In genomic region chr9:76302947-76303550, GRCh38 we compare ENCODE assay signal across 8 cellular contexts.
A peak's percentile ranks its signal among the peaks of the same experiment; 100 is the strongest.
DNase-seq lines count a peak whose midpoint lies in the region; ATAC-seq, FAIRE-seq and TF ChIP-seq lines count a peak whose summit lies in the region.

No MANE protein-coding gene starts in this region.

- H3K4me3 ChIP-seq in astrocyte of the spinal cord (ENCODE audit: low read depth, low read length), result no peak overlapping the region
- no peak overlapping the region for H3K4me3 ChIP-seq in keratinocyte (ENCODE audit: control insufficient read depth in 2 of 3, extremely low read depth in 1 of 3, insufficient read depth in 2 of 3, low read depth in 1 of 3, low read length in 3 of 3)
- H3K4me3 ChIP-seq in tibial nerve, result no peak overlapping the region

- H3K27ac Mint-ChIP-seq in activated CD4-positive, alpha-beta T cell treated with anti-CD3 and anti-CD28 coated beads, Interleukin-2, amount 10 ng/mL, durations not matched to agents 7 days and 5 days, result no peak overlapping the region

- in situ Hi-C loops in astrocyte of the spinal cord (cut with HindIII; ENCODE audit: low sequenced_read_pairs), result no loop called here

- no peaks in the 10 kb centered on the region for H3K4me1 ChIP-seq in keratinocyte (ENCODE audit: control insufficient read depth, extremely low read depth, insufficient read depth, low read length)
- H3K4me1 ChIP-seq in tibial nerve, result peaks cover 0 to 9% (median 0%) of the 10 kb centered on the region in 4 donors

- no peak overlapping the region for H2AFZ ChIP-seq in keratinocyte (ENCODE audit: control insufficient read depth, low read length)

- H3K9me1 ChIP-seq in keratinocyte (ENCODE audit: control insufficient read depth, extremely low read depth, insufficient read depth, low read length), result no peaks in the 10 kb centered on the region

- H3K36me3 ChIP-seq in keratinocyte (ENCODE audit: control insufficient read depth in 2 of 2, extremely low read depth in 1 of 2, insufficient read depth in 2 of 2, low read length in 2 of 2) (no peaks in the 10 kb centered on the region), tibial nerve (no peaks in the 10 kb centered on the region)

- H3K27me3 ChIP-seq in keratinocyte (ENCODE audit: control insufficient read depth, extremely low read depth, insufficient read depth, low read length) (no peaks in the 10 kb centered on the region), tibial nerve (no peaks in the 10 kb centered on the region)

- H3K9ac ChIP-seq in keratinocyte (ENCODE audit: control insufficient read depth, extremely low read depth, insufficient read depth, low read length), result no peak overlapping the region

- H4K20me1 ChIP-seq in keratinocyte (ENCODE audit: control insufficient read depth, extremely low read depth, insufficient read depth, low read length), result no peaks in the 10 kb centered on the region

- no peak for TF ChIP-seq EP300 in tibial nerve (IDR thresholded peaks at IDR 0.05)

- H3K27ac ChIP-seq in keratinocyte (ENCODE audit: control insufficient read depth, insufficient read depth, low read length), result no peak overlapping the region
- H3K27ac ChIP-seq in tibial nerve, result no peak overlapping the region

- dilution Hi-C loops in keratinocyte (cut with MboI; ENCODE audit: extremely low pct_ligation_motif_present, low sequenced_read_pairs), result no loop called here

- no peaks in the 10 kb centered on the region for H3K36me3 Mint-ChIP-seq in activated CD4-positive, alpha-beta T cell treated with anti-CD3 and anti-CD28 coated beads, Interleukin-2, amount 10 ng/mL, durations not matched to agents 7 days and 5 days (ENCODE audit: low read depth)

- no peak overlapping the region for H3K4me2 ChIP-seq in keratinocyte (ENCODE audit: control insufficient read depth, extremely low read depth, insufficient read depth, low read depth, low read length)

- POLR2A ChIA-PET in activated CD4-positive, alpha-beta T cell treated with anti-CD3 and anti-CD28 coated beads, Interleukin-2, amount 10 ng/mL, durations not matched to agents 7 days and 5 days (lab: Charles Lee), result no interaction called here

- peaks cover 2% of the 10 kb centered on the region for H3K4me1 Mint-ChIP-seq in activated CD4-positive, alpha-beta T cell treated with anti-CD3 and anti-CD28 coated beads, Interleukin-2, amount 10 ng/mL, durations not matched to agents 7 days and 5 days

- no peaks in the 10 kb centered on the region for H3K9me3 Mint-ChIP-seq in activated CD4-positive, alpha-beta T cell treated with anti-CD3 and anti-CD28 coated beads, Interleukin-2, amount 10 ng/mL, durations not matched to agents 7 days and 5 days

- H3K79me2 ChIP-seq in keratinocyte (ENCODE audit: control insufficient read depth, insufficient read depth, low read length), result no peaks in the 10 kb centered on the region

- WGBS in tibial nerve, 2 donors, result 14 to 23% methylated on average over 3 of the region's 3 CpGs

- no peaks in the 10 kb centered on the region for H3K27me3 Mint-ChIP-seq in activated CD4-positive, alpha-beta T cell treated with anti-CD3 and anti-CD28 coated beads, Interleukin-2, amount 10 ng/mL, durations not matched to agents 7 days and 5 days

- ATAC-seq in HG02870 (IDR thresholded peaks at IDR 0.05; ENCODE audit: unreplicated experiment) (peak; percentile 62), GM21423 (IDR thresholded peaks at IDR 0.05; ENCODE audit: unreplicated experiment) (no peak)

- FAIRE-seq in keratinocyte (lab: Jason Lieb, UNC), result no peak

- H3K9me3 ChIP-seq in keratinocyte (ENCODE audit: control insufficient read depth, low read depth, low read length), result no peaks in the 10 kb centered on the region
- H3K9me3 ChIP-seq in tibial nerve, result no peaks in the 10 kb centered on the region

- H3K4me3 Mint-ChIP-seq in activated CD4-positive, alpha-beta T cell treated with anti-CD3 and anti-CD28 coated beads, Interleukin-2, amount 10 ng/mL, durations not matched to agents 7 days and 5 days, result no peak overlapping the region

- TF ChIP-seq CTCF in astrocyte of the spinal cord (IDR thresholded peaks at IDR 0.05; ENCODE audit: low read depth, low read length) (peak; percentile 46), keratinocyte (optimal IDR thresholded peaks at IDR 0.05 in 1 of 3, IDR thresholded peaks at IDR 0.05 in 1 of 3, conservative IDR thresholded peaks at IDR 0.05 in 1 of 3; ENCODE audit: extremely low read depth in 1 of 3, insufficient read depth in 2 of 3, low read length in 3 of 3) (peak in 2 of 3 experiments; percentile 31 to 39), tibial nerve (IDR thresholded peaks at IDR 0.05) (peak; percentile 60 to 72 (median 66))

- TF ChIP-seq POLR2A in tibial nerve (IDR thresholded peaks at IDR 0.05), result no peak

- DNase-seq in activated CD4-positive, alpha-beta T cell treated with anti-CD3 and anti-CD28 coated beads, Interleukin-2, amount 10 ng/mL, durations not matched to agents 7 days and 5 days, result peak; percentile 13
- DNase-seq in activated CD4-positive, alpha-beta T cell treated with anti-CD3 and anti-CD28 coated beads for 1 hour, result no peak
- DNase-seq in NCI-H2227 (lab: John Stamatoyannopoulos, UW; ENCODE audit: unreplicated experiment) (peak; percentile 42), astrocyte of the spinal cord (ENCODE audit: low read depth, low spot score) (peak; percentile 67), keratinocyte (ENCODE audit: low read depth, low spot score) (peak; percentile 17), tibial nerve (ENCODE audit: low spot score in 2 of 2) (no peak)

- CTCF ChIA-PET in activated CD4-positive, alpha-beta T cell treated with anti-CD3 and anti-CD28 coated beads, Interleukin-2, amount 10 ng/mL, durations not matched to agents 7 days and 5 days (lab: Charles Lee), result interaction anchor here (0.6 to 2.7 kb wide), 9 partner anchors 10 to 1034 kb away, joined by 3 to 8 read pairs (median 3); no protein-coding TSS in a partner anchor

Comparison
In these comparisons a context has a peak if more than half of its experiments do, and no peak if none do; other contexts are left out.
1. DNase-seq: peak in activated CD4-positive, alpha-beta T cell treated with anti-CD3 and anti-CD28 coated beads, Interleukin-2, amount 10 ng/mL, durations not matched to agents 7 days and 5 days (single experiment), NCI-H2227 (single experiment), astrocyte of the spinal cord (single experiment) and keratinocyte (single experiment); none in activated CD4-positive, alpha-beta T cell treated with anti-CD3 and anti-CD28 coated beads for 1 hour (single experiment) and tibial nerve (0 of 2).
2. Peak in every context shown above with its lines, with median percentiles within 50 percentile points of each other: CTCF ChIP-seq.